18 cellular contexts compared by ENCODE assay signal in genomic region chr19:39140594-39140993, GRCh38. TPM values are rescaled to one million over a fixed set of nuclear protein-coding genes. Genes with fewer than 3 reads are reported as not detected.
"Had no signal": no experiment of that assay in that cellular context is flagged by ENCODE, and none has a peak within 500 bp of the region (broad histone marks: within the 10 kb centered on the region; RNA-seq: fewer than 3 reads in every experiment).

No MANE protein-coding gene starts in this region.

- H3K36me3 ChIP-seq: heart right ventricle, left lung, neutrophil, transverse colon had no signal

- H3K4me3 ChIP-seq: heart right ventricle, left lung, transverse colon had no signal

- DNase-seq: activated CD4-positive, alpha-beta T cell treated with anti-CD3 and anti-CD28 coated beads for 4 hours; activated CD8-positive, alpha-beta memory T cell treated with anti-CD3 and anti-CD28 coated beads, Interleukin-2, amount 50 U/mL, for 4 hours; activated CD8-positive, alpha-beta T cell treated with anti-CD3 and anti-CD28 coated beads for 36 hours; activated naive CD8-positive, alpha-beta T cell treated with anti-CD3 and anti-CD28 coated beads, Interleukin-2, amount 10 ng/mL, durations not matched to agents 7 days and 5 days; activated T-cell treated with anti-CD3 and anti-CD28 coated beads, Interleukin-2, amount 50 U/mL, for 72 hours; aorta; foreskin melanocyte; heart right ventricle; midbrain; stimulated activated naive B cell treated with anti-CD40 and anti-IgM and Interleukin-4, amounts not matched to agents 10 μg/mL and 1 μg/mL and 100 μg/mL, for 72 hours; T-helper 9 cell; transverse colon had no signal

- H3K27ac ChIP-seq: neutrophil, transverse colon had no signal

- H3K27me3 ChIP-seq: heart right ventricle, left lung, neutrophil, transverse colon had no signal

- ATAC-seq: activated CD8-positive, alpha-beta T cell treated with anti-CD3 and anti-CD28 coated beads for 36 hours; activated T-cell treated with anti-CD3 and anti-CD28 coated beads, Interleukin-2, amount 50 U/mL, for 72 hours; heart right ventricle; left lung; right cardiac atrium; stimulated activated naive B cell treated with anti-CD40 and anti-IgM and Interleukin-4, amounts not matched to agents 10 μg/mL and 1 μg/mL and 100 μg/mL, for 72 hours had no signal

- H3K9me3 ChIP-seq: heart right ventricle, left lung, neutrophil, transverse colon had no signal

RNA-seq across cellular contexts. Expression of gene NCCRP1, which starts 56.2 kb away (rescaled TPM):
- total RNA-seq: activated CD8-positive, alpha-beta T cell treated with anti-CD3 and anti-CD28 coated beads for 36 hours; activated naive CD8-positive, alpha-beta T cell treated with anti-CD3 and anti-CD28 coated beads, Interleukin-2, amount 10 ng/mL, durations not matched to agents 7 days and 5 days; activated T-cell treated with anti-CD3 and anti-CD28 coated beads, Interleukin-2, amount 50 U/mL, for 72 hours; aorta; endothelial cell of umbilical vein; heart right ventricle; left lung; posterior vena cava; right cardiac atrium; subcutaneous adipose tissue had no signal
- polyA plus RNA-seq: right cardiac atrium had no signal

RNA-seq across cellular contexts. Expression of gene ACP7, which starts 56.4 kb away (rescaled TPM):
- total RNA-seq: activated CD8-positive, alpha-beta T cell treated with anti-CD3 and anti-CD28 coated beads for 36 hours; activated naive CD8-positive, alpha-beta T cell treated with anti-CD3 and anti-CD28 coated beads, Interleukin-2, amount 10 ng/mL, durations not matched to agents 7 days and 5 days; activated T-cell treated with anti-CD3 and anti-CD28 coated beads, Interleukin-2, amount 50 U/mL, for 72 hours; aorta; heart right ventricle; left lung; posterior vena cava; right cardiac atrium; subcutaneous adipose tissue; transverse colon had no signal
- polyA plus RNA-seq: aorta, heart right ventricle, right cardiac atrium had no signal
